Comparison of ENCODE assay signal across 22 cellular contexts in genomic region chr7:128094686-128095085, GRCh38.
"Had no signal": no experiment of that assay in that cellular context is flagged by ENCODE, and none has a peak within 500 bp of the region (broad histone marks: within the 10 kb centered on the region; RNA-seq: fewer than 3 reads in every experiment).

No MANE protein-coding gene starts in this region.

- H3K27ac Mint-ChIP-seq: activated CD8-positive, alpha-beta memory T cell treated with anti-CD3 and anti-CD28 coated beads, Interleukin-2, amount 10 ng/mL, durations not matched to agents 7 days and 5 days; activated naive CD8-positive, alpha-beta T cell treated with anti-CD3 and anti-CD28 coated beads, Interleukin-2, amount 10 ng/mL, durations not matched to agents 7 days and 5 days; activated T-helper 2 cell treated with anti-CD3 and anti-CD28 coated beads, Interferon-gamma antibody, Interleukin-2, Interleukin-4, amounts not matched to agents 10 μg/mL and 5 μg/mL and 100 μg/mL, durations not matched to agents 14 hours and 24 hours and 36 hours had no signal

- H3K9me3 ChIP-seq: adrenal gland, SJCRH30, SK-N-SH had no signal

- H3K27me3 ChIP-seq: adrenal gland, SJCRH30 had no signal

- H3K9me3 Mint-ChIP-seq: activated naive CD8-positive, alpha-beta T cell treated with anti-CD3 and anti-CD28 coated beads, Interleukin-2, amount 10 ng/mL, durations not matched to agents 7 days and 5 days; activated T-helper 2 cell treated with anti-CD3 and anti-CD28 coated beads, Interferon-gamma antibody, Interleukin-2, Interleukin-4, amounts not matched to agents 10 μg/mL and 5 μg/mL and 100 μg/mL, durations not matched to agents 14 hours and 24 hours and 36 hours had no signal

- H3K4me3 ChIP-seq: adrenal gland, SJCRH30 had no signal

- ATAC-seq: activated CD4-positive, CD25-positive, alpha-beta regulatory T cell treated with anti-CD3 and anti-CD28 coated beads, Interleukin-2, amount 50 U/mL, for 24 hours; activated CD8-positive, alpha-beta memory T cell treated with anti-CD3 and anti-CD28 coated beads, Interleukin-2, amount 10 ng/mL, durations not matched to agents 7 days and 5 days; Panc1 had no signal

- H3K27me3 Mint-ChIP-seq: activated CD8-positive, alpha-beta memory T cell treated with anti-CD3 and anti-CD28 coated beads, Interleukin-2, amount 10 ng/mL, durations not matched to agents 7 days and 5 days; activated naive CD8-positive, alpha-beta T cell treated with anti-CD3 and anti-CD28 coated beads, Interleukin-2, amount 10 ng/mL, durations not matched to agents 7 days and 5 days had no signal

- H3K4me3 Mint-ChIP-seq: activated CD8-positive, alpha-beta memory T cell treated with anti-CD3 and anti-CD28 coated beads, Interleukin-2, amount 10 ng/mL, durations not matched to agents 7 days and 5 days; activated naive CD8-positive, alpha-beta T cell treated with anti-CD3 and anti-CD28 coated beads, Interleukin-2, amount 10 ng/mL, durations not matched to agents 7 days and 5 days had no signal

- H3K27ac ChIP-seq: adrenal gland, KMS-11, SJCRH30 had no signal

- DNase-seq: activated CD4-positive, alpha-beta T cell treated with anti-CD3 and anti-CD28 coated beads for 4 hours; activated CD8-positive, alpha-beta memory T cell treated with anti-CD3 and anti-CD28 coated beads, Interleukin-2, amount 10 ng/mL, durations not matched to agents 7 days and 5 days; activated gamma-delta T cell treated with Interleukin-2 at 50 U/mL for 16 hours; activated naive CD8-positive, alpha-beta T cell treated with anti-CD3 and anti-CD28 coated beads, Interleukin-2, amount 10 ng/mL, durations not matched to agents 7 days and 5 days; activated T-cell treated with anti-CD3 and anti-CD28 coated beads, Interleukin-2, amount 50 U/mL, for 48 hours; adrenal gland; MV-4-11; NCI-H1417 treated with DMSO at 0.1 percent for 48 hours; NCI-H1694; NCI-H2107; NCI-H2171 treated with DMSO at 0.1 percent for 48 hours; NCI-H226; NK-92 treated with Interleukin-12 subunit alpha and Interleukin-12 subunit beta, amount 100 ng/mL, for 24 hours; OCI-M1; RPMI8226; SJCRH30; SK-N-SH; T-helper 1 cell had no signal
